17 cellular contexts compared by ENCODE assay signal in the genomic region with DNA sequence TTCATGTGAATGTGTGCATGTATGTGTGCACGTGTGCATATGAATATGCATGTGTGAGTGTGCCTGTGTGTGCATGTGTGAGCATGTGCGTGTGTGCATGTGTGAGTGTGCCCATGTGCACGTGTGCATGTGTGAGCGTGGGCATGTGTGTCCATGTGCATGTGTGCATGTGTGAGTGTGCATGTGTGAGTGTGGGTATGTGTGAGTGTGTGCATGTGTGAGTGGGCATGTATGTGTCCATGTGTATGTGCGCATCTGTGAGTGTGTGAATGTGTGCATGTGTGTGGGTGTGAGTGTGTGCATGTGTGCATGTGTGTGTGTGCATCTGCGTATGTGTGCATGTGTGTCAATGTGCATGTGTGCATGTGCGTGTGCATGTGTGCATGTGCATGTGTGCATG.
A peak's percentile ranks its signal among the peaks of the same experiment; 100 is the strongest.
DNase-seq lines count a peak whose midpoint lies in the region; ATAC-seq, FAIRE-seq and TF ChIP-seq lines count a peak whose summit lies in the region.
"Had no signal": no experiment of that assay in that cellular context is flagged by ENCODE, and none has a peak within 500 bp of the region (broad histone marks: within the 10 kb centered on the region; RNA-seq: fewer than 3 reads in every experiment).

No MANE protein-coding gene starts in this region.

- peak overlapping the region; percentile 18 for H3K23ac ChIP-seq in trophoblast cell (ENCODE audit: low read length)

- CTCF ChIA-PET in activated CD8-positive, alpha-beta T cell treated with anti-CD3 and anti-CD28 coated beads, Interleukin-2, amount 10 ng/mL, durations not matched to agents 7 days and 5 days (lab: Charles Lee): no interaction called here
- CTCF ChIA-PET in activated CD8-positive, alpha-beta T cell treated with anti-CD3 and anti-CD28 coated beads for 36 hours (lab: Charles Lee): no interaction called here
- CTCF ChIA-PET in K562 (lab: Yijun Ruan, JAX; ENCODE audit: low intra/inter-chr PET ratio): no interaction called here

- H2BK120ac ChIP-seq in trophoblast cell (ENCODE audit: insufficient read depth, low read length, poor library complexity): no peak overlapping the region

- H3K27me3 ChIP-seq in K562 (ENCODE audit: control insufficient read depth in 2 of 2, insufficient read depth in 2 of 2, low read length in 2 of 2) (peaks cover 2 to 41% of the 10 kb centered on the region in 2 experiments; a peak in 3 of 5 replicates), trophoblast cell (ENCODE audit: insufficient read depth, low read length) (no peaks in the 10 kb centered on the region)
- H3K27me3 ChIP-seq: BLaER1 had no signal

- in situ Hi-C loops in K562 (cut with MboI): no loop called here

- H3K9me3 Mint-ChIP-seq in activated CD8-positive, alpha-beta T cell treated with anti-CD3 and anti-CD28 coated beads, Interleukin-2, amount 10 ng/mL, durations not matched to agents 7 days and 5 days (ENCODE audit: insufficient read depth): peaks cover 3% of the 10 kb centered on the region
- peaks cover 16% of the 10 kb centered on the region for H3K9me3 Mint-ChIP-seq in activated CD8-positive, alpha-beta T cell treated with anti-CD3 and anti-CD28 coated beads for 36 hours
- peaks cover 17% of the 10 kb centered on the region for H3K9me3 Mint-ChIP-seq in glutamatergic neuron (ENCODE audit: unreplicated experiment)

- TF ChIP-seq EP300 in K562 (IDR thresholded peaks at IDR 0.05; ENCODE audit: low read length): no peak

- H2BK5ac ChIP-seq in trophoblast cell (ENCODE audit: low read depth, low read length, poor library complexity): no peak overlapping the region

- H2AFZ ChIP-seq in K562 (ENCODE audit: low read depth, low read length): no peak overlapping the region
- H2AFZ ChIP-seq in trophoblast cell (ENCODE audit: insufficient read depth, low read length, poor library complexity): no peak overlapping the region

- H3K36me3 Mint-ChIP-seq in activated CD8-positive, alpha-beta T cell treated with anti-CD3 and anti-CD28 coated beads, Interleukin-2, amount 10 ng/mL, durations not matched to agents 7 days and 5 days (ENCODE audit: low read depth): no peaks in the 10 kb centered on the region
- no peaks in the 10 kb centered on the region for H3K36me3 Mint-ChIP-seq in activated CD8-positive, alpha-beta T cell treated with anti-CD3 and anti-CD28 coated beads for 36 hours (ENCODE audit: low read depth)
- H3K36me3 Mint-ChIP-seq in glutamatergic neuron (ENCODE audit: unreplicated experiment): peaks cover 13% of the 10 kb centered on the region
- H3K36me3 Mint-ChIP-seq: CD8-positive, alpha-beta memory T cell; IgD-negative memory B cell had no signal

- H3K4me1 Mint-ChIP-seq in activated CD8-positive, alpha-beta T cell treated with anti-CD3 and anti-CD28 coated beads, Interleukin-2, amount 10 ng/mL, durations not matched to agents 7 days and 5 days (ENCODE audit: low read depth): no peaks in the 10 kb centered on the region
- no peaks in the 10 kb centered on the region for H3K4me1 Mint-ChIP-seq in activated CD8-positive, alpha-beta T cell treated with anti-CD3 and anti-CD28 coated beads for 36 hours (ENCODE audit: low read depth)
- H3K4me1 Mint-ChIP-seq in glutamatergic neuron (ENCODE audit: low read depth, unreplicated experiment): peaks cover 12% of the 10 kb centered on the region

- no peak overlapping the region for H3K14ac ChIP-seq in trophoblast cell (ENCODE audit: low read length)

- intact Hi-C loops in activated CD8-positive, alpha-beta T cell treated with anti-CD3 and anti-CD28 coated beads for 36 hours (cut with micrococcal nuclease): no loop called here
- intact Hi-C loops in K562 (cut with micrococcal nuclease): no loop called here

- no peak overlapping the region for H4K91ac ChIP-seq in trophoblast cell (ENCODE audit: low read depth, low read length)

- H4K8ac ChIP-seq in trophoblast cell (ENCODE audit: low read depth, low read length): no peak overlapping the region

- no peak for TF ChIP-seq POLR2A in K562 (conservative IDR thresholded peaks at IDR 0.05)

- POLR2A ChIA-PET in activated CD8-positive, alpha-beta T cell treated with anti-CD3 and anti-CD28 coated beads, Interleukin-2, amount 10 ng/mL, durations not matched to agents 7 days and 5 days (lab: Charles Lee): no interaction called here
- POLR2A ChIA-PET in activated CD8-positive, alpha-beta T cell treated with anti-CD3 and anti-CD28 coated beads for 36 hours (lab: Charles Lee): no interaction called here
- POLR2A ChIA-PET in K562 (lab: Yijun Ruan, JAX): no interaction called here

- no peaks in the 10 kb centered on the region for H3K9me1 ChIP-seq in K562 (ENCODE audit: control insufficient read depth, insufficient read depth, low read length)

- H2AK5ac ChIP-seq in trophoblast cell (ENCODE audit: low read length): no peak overlapping the region

- no peak overlapping the region for H3K4me3 Mint-ChIP-seq in activated CD8-positive, alpha-beta T cell treated with anti-CD3 and anti-CD28 coated beads, Interleukin-2, amount 10 ng/mL, durations not matched to agents 7 days and 5 days
- no peak overlapping the region for H3K4me3 Mint-ChIP-seq in activated CD8-positive, alpha-beta T cell treated with anti-CD3 and anti-CD28 coated beads for 36 hours
- peak overlapping the region; percentile 23 for H3K4me3 Mint-ChIP-seq in glutamatergic neuron (ENCODE audit: unreplicated experiment)
- H3K4me3 Mint-ChIP-seq: CD8-positive, alpha-beta memory T cell; IgD-negative memory B cell had no signal

- no peak for TF ChIP-seq RAD21 in K562 (CRISPR knock-in tag; conservative IDR thresholded peaks at IDR 0.05 in 1 of 2, IDR thresholded peaks at IDR 0.05 in 1 of 2)

- FAIRE-seq in K562 (lab: Jason Lieb, UNC): peak; percentile 40
- FAIRE-seq: GM18507 had no signal

- no peak overlapping the region for H2BK12ac ChIP-seq in trophoblast cell (ENCODE audit: low read length)

- H3K79me2 ChIP-seq in K562 (ENCODE audit: control insufficient read depth, insufficient read depth, low read length): no peaks in the 10 kb centered on the region
- H3K79me2 ChIP-seq in trophoblast cell (ENCODE audit: control insufficient read depth, insufficient read depth, low read length, poor library complexity): no peaks in the 10 kb centered on the region

- H3K18ac ChIP-seq in trophoblast cell (ENCODE audit: low read length): no peak overlapping the region

- H4K20me1 ChIP-seq in K562 (replicated peaks; ENCODE audit: control insufficient read depth, insufficient read depth, low read length): no peaks in the 10 kb centered on the region
- H4K20me1 ChIP-seq: BLaER1 had no signal

- no peaks in the 10 kb centered on the region for H3K79me1 ChIP-seq in trophoblast cell (ENCODE audit: low read length)

- no peaks in the 10 kb centered on the region for H3K4me1 ChIP-seq in K562 (replicated peaks in 1 of 2; ENCODE audit: control insufficient read depth in 2 of 2, insufficient read depth in 2 of 2, low read length in 2 of 2)
- H3K4me1 ChIP-seq in trophoblast cell (ENCODE audit: control insufficient read depth in 1 of 2, insufficient read depth in 2 of 2, low read length in 2 of 2): no peaks in the 10 kb centered on the region
- H3K4me1 ChIP-seq: Caco-2 had no signal

- H4K12ac ChIP-seq in trophoblast cell (ENCODE audit: low read depth, low read length): no peak overlapping the region

- H3K27me3 Mint-ChIP-seq in activated CD8-positive, alpha-beta T cell treated with anti-CD3 and anti-CD28 coated beads, Interleukin-2, amount 10 ng/mL, durations not matched to agents 7 days and 5 days (ENCODE audit: low read depth): no peaks in the 10 kb centered on the region
- no peaks in the 10 kb centered on the region for H3K27me3 Mint-ChIP-seq in activated CD8-positive, alpha-beta T cell treated with anti-CD3 and anti-CD28 coated beads for 36 hours
- H3K27me3 Mint-ChIP-seq in glutamatergic neuron (ENCODE audit: unreplicated experiment): peaks cover 18% of the 10 kb centered on the region

- H3K9me3 ChIP-seq in K562 (replicated peaks; ENCODE audit: control insufficient read depth, insufficient read depth, low read depth, low read length): peaks cover 3% of the 10 kb centered on the region; the same call in 1 of the 2 replicates
- peaks cover 20% of the 10 kb centered on the region for H3K9me3 ChIP-seq in trophoblast cell (ENCODE audit: insufficient read depth, low read depth, low read length)
- H3K9me3 ChIP-seq: BLaER1 had no signal

- no TSS peak for BruUV-seq in K562 (replicated peaks; lab: Mats Ljungman, UMichigan)

- H3K4ac ChIP-seq in trophoblast cell (ENCODE audit: low read depth, low read length): no peak overlapping the region

- H3K9ac ChIP-seq in K562 (ENCODE audit: insufficient read depth in 1 of 2, low read depth in 2 of 2, low read length in 2 of 2): no peak overlapping the region
- H3K9ac ChIP-seq in trophoblast cell (ENCODE audit: low read length): peak overlapping the region; percentile 10
- H3K9ac ChIP-seq: BLaER1 had no signal

- H3K36me3 ChIP-seq in K562 (ENCODE audit: control insufficient read depth, insufficient read depth, low read length) (no peaks in the 10 kb centered on the region), trophoblast cell (ENCODE audit: control insufficient read depth in 1 of 2, insufficient read depth in 2 of 2, low read length in 2 of 2) (no peaks in the 10 kb centered on the region)
- H3K36me3 ChIP-seq: BLaER1 had no signal

- H3K4me3 ChIP-seq in K562 (no peak overlapping the region), trophoblast cell (ENCODE audit: low read depth, low read length) (peak overlapping the region; percentile 63)
- H3K4me3 ChIP-seq: BLaER1 had no signal

- TF ChIP-seq CTCF in activated CD8-positive, alpha-beta T cell treated with anti-CD3 and anti-CD28 coated beads for 36 hours (IDR thresholded peaks at IDR 0.05): no peak
- TF ChIP-seq CTCF in K562 (IDR thresholded peaks at IDR 0.05 in 2 of 3, conservative IDR thresholded peaks at IDR 0.05 in 1 of 3; ENCODE audit: insufficient read depth in 2 of 3, low read depth in 1 of 3, low read length in 3 of 3) (no peak), glutamatergic neuron (IDR thresholded peaks at IDR 0.05; ENCODE audit: partially characterized antibody, unreplicated experiment) (no peak), GM10266 (IDR thresholded peaks at IDR 0.05; ENCODE audit: control insufficient read depth, insufficient read depth, low read depth, missing control alignments) (no peak)

- no peak for ATAC-seq in activated CD8-positive, alpha-beta T cell treated with anti-CD3 and anti-CD28 coated beads, Interleukin-2, amount 10 ng/mL, durations not matched to agents 7 days and 5 days
- no peak for ATAC-seq in activated CD8-positive, alpha-beta T cell treated with anti-CD3 and anti-CD28 coated beads for 36 hours
- ATAC-seq in K562 (no peak), GM21367 (IDR thresholded peaks at IDR 0.05; ENCODE audit: unreplicated experiment) (no peak), GM21723 (IDR thresholded peaks at IDR 0.05; ENCODE audit: unreplicated experiment) (no peak)
- ATAC-seq: HCT116 had no signal

- H3K4me2 ChIP-seq in K562 (ENCODE audit: insufficient read depth, low read length) (no peak overlapping the region), trophoblast cell (ENCODE audit: low read length) (no peak overlapping the region)
- H3K4me2 ChIP-seq: BLaER1 had no signal

- 27% methylated on average over 7 of the region's 7 CpGs for WGBS in K562 (ENCODE audit: insufficient coverage, low coverage, missing lambda C conversion rate)
- WGBS in trophoblast cell (ENCODE audit: extremely low coverage, insufficient coverage, insufficient read length): no CpG with 5 or more reads among the region's 7 CpGs

- DNase-seq in activated CD8-positive, alpha-beta T cell treated with anti-CD3 and anti-CD28 coated beads, Interleukin-2, amount 10 ng/mL, durations not matched to agents 7 days and 5 days: no peak
- DNase-seq in activated CD8-positive, alpha-beta T cell treated with anti-CD3 and anti-CD28 coated beads for 36 hours: no peak
- no peak for DNase-seq in K562 (ENCODE audit: extremely low read depth in 1 of 4, low spot score in 3 of 4)
- no peak for DNase-seq in glutamatergic neuron
- no peak for DNase-seq in trophoblast cell
- no peak for DNase-seq in GM10266 (ENCODE audit: extremely low spot score)
- DNase-seq: 8988T; Caco-2; CD8-positive, alpha-beta memory T cell; DND-41; GDM1 had no signal

- no peak overlapping the region for H3K27ac ChIP-seq in K562 (ENCODE audit: extremely low read depth, low read depth, low read length)
- no peak overlapping the region for H3K27ac ChIP-seq in trophoblast cell (ENCODE audit: low read depth, low read length)
- H3K27ac ChIP-seq: BLaER1 had no signal

- H3K27ac Mint-ChIP-seq in activated CD8-positive, alpha-beta T cell treated with anti-CD3 and anti-CD28 coated beads, Interleukin-2, amount 10 ng/mL, durations not matched to agents 7 days and 5 days: peak overlapping the region; percentile 22
- H3K27ac Mint-ChIP-seq in activated CD8-positive, alpha-beta T cell treated with anti-CD3 and anti-CD28 coated beads for 36 hours: no peak overlapping the region
- peak overlapping the region; percentile 52 for H3K27ac Mint-ChIP-seq in glutamatergic neuron (ENCODE audit: unreplicated experiment)
